ENCODE assay signal across 23 cellular contexts in genomic region chr10:107540981-107541380, GRCh38.
"Had no signal": no experiment of that assay in that cellular context is flagged by ENCODE, and none has a peak within 500 bp of the region (broad histone marks: within the 10 kb centered on the region; RNA-seq: fewer than 3 reads in every experiment).

No MANE protein-coding gene starts in this region.

- H3K27me3 ChIP-seq: hepatocyte, spleen, suprapubic skin, tibial artery, upper lobe of right lung had no signal

- H3K79me2 ChIP-seq: hepatocyte had no signal

- H2AFZ ChIP-seq: hepatocyte had no signal

- H3K4me1 ChIP-seq: left ventricle myocardium inferior, pancreas, prostate gland, spleen, suprapubic skin, tibial artery, upper lobe of right lung had no signal

- H3K4me2 ChIP-seq: hepatocyte had no signal

- ATAC-seq: naive thymus-derived CD4-positive, alpha-beta T cell; natural killer cell treated with Interleukin-12 subunit alpha and Interleukin-12 subunit beta and Interleukin-15 and Interleukin-18, amount 100 ng/mL, for 72 hours; pancreas; right cardiac atrium; sciatic nerve; stimulated activated effector memory CD8-positive, alpha-beta T cell treated with anti-CD3 and anti-CD28 coated beads, Interleukin-12 subunit alpha, Interleukin-12 subunit beta, amount 100 ng/mL, for 72 hours; upper lobe of right lung had no signal

- H3K9me3 ChIP-seq: left ventricle myocardium inferior, pancreas, prostate gland, suprapubic skin, thoracic aorta, tibial artery, upper lobe of right lung had no signal

- H3K36me3 ChIP-seq: left ventricle myocardium inferior, pancreas, prostate gland, spleen, suprapubic skin, thoracic aorta, tibial artery, upper lobe of right lung had no signal

- H3K4me3 ChIP-seq: hepatocyte, left ventricle myocardium inferior, lung, pancreas, prostate gland, spleen, suprapubic skin, thoracic aorta, tibial artery, upper lobe of right lung had no signal

- H3K27ac ChIP-seq: hepatocyte, left ventricle myocardium inferior, pancreas, prostate gland, spleen, suprapubic skin, thoracic aorta, tibial artery, upper lobe of right lung had no signal

- DNase-seq: islet precursor cell; left ventricle myocardium inferior; mesendoderm; naive thymus-derived CD4-positive, alpha-beta T cell; pancreas; posterior cingulate gyrus; retina; right cardiac atrium; small intestine; spleen; stimulated activated CD4-positive, alpha-beta T cell treated with anti-CD3 and anti-CD28 coated beads, Interleukin-4, amount 100 ng/mL, for 24 hours; stimulated activated naive CD4-positive, alpha-beta T cell; tibial artery; trophoblast cell; upper lobe of right lung had no signal
